In genomic region chr3:45145223-45145622, GRCh38 we compare ENCODE assay signal across 8 cellular contexts. TPM values are rescaled to one million over a fixed set of nuclear protein-coding genes. Genes with fewer than 3 reads are reported as not detected.
DNase-seq lines count a peak whose midpoint lies in the region; ATAC-seq lines count a peak whose summit lies in the region.

No MANE protein-coding gene starts in this region.

- H3K4me3 Mint-ChIP-seq in activated T-helper 1 cell treated with anti-CD3 and anti-CD28 coated beads, Interleukin-12 subunit alpha, Interleukin-12 subunit beta, Interleukin-2, Interleukin-4 antibody, amounts not matched to agents 30 ng/mL and 10 ng/mL and 1 ng/mL, durations not matched to agents 14 hours and 24 hours and 36 hours, result peak overlapping the region; percentile 51
- peak overlapping the region; percentile 63 for H3K4me3 Mint-ChIP-seq in stimulated activated effector memory CD8-positive, alpha-beta T cell treated with anti-CD3 and anti-CD28 coated beads, Interleukin-12 subunit alpha, Interleukin-12 subunit beta, amount 100 ng/mL, for 72 hours

- H3K4me1 ChIP-seq in iPS-15b (ENCODE audit: control insufficient read depth, insufficient read depth, low read length), result no peaks in the 10 kb centered on the region

- H3K27me3 ChIP-seq in iPS-15b (ENCODE audit: control insufficient read depth, insufficient read depth, low read length), result peaks cover 43% of the 10 kb centered on the region

- H3K36me3 Mint-ChIP-seq in activated T-helper 1 cell treated with anti-CD3 and anti-CD28 coated beads, Interleukin-12 subunit alpha, Interleukin-12 subunit beta, Interleukin-2, Interleukin-4 antibody, amounts not matched to agents 30 ng/mL and 10 ng/mL and 1 ng/mL, durations not matched to agents 14 hours and 24 hours and 36 hours (ENCODE audit: low read depth), result no peaks in the 10 kb centered on the region
- no peaks in the 10 kb centered on the region for H3K36me3 Mint-ChIP-seq in stimulated activated effector memory CD8-positive, alpha-beta T cell treated with anti-CD3 and anti-CD28 coated beads, Interleukin-12 subunit alpha, Interleukin-12 subunit beta, amount 100 ng/mL, for 72 hours

- peaks cover 74% of the 10 kb centered on the region for H3K27me3 Mint-ChIP-seq in activated T-helper 1 cell treated with anti-CD3 and anti-CD28 coated beads, Interleukin-12 subunit alpha, Interleukin-12 subunit beta, Interleukin-2, Interleukin-4 antibody, amounts not matched to agents 30 ng/mL and 10 ng/mL and 1 ng/mL, durations not matched to agents 14 hours and 24 hours and 36 hours (ENCODE audit: insufficient read depth)

- DNase-seq in NCI-H1417 (lab: John Stamatoyannopoulos, UW) (peak in 2 of 3 experiments; percentile 28 to 30), NCI-H1417 treated with DMSO at 0.1 percent for 48 hours (lab: John Stamatoyannopoulos, UW) (no peak), middle frontal gyrus (ENCODE audit: extremely low spot score, low spot score) (no peak), mucosa of gallbladder (ENCODE audit: low spot score) (no peak), Kasumi-1 (lab: John Stamatoyannopoulos, UW) (no peak)
- DNase-seq in activated T-helper 1 cell treated with anti-CD3 and anti-CD28 coated beads, Interleukin-12 subunit alpha, Interleukin-12 subunit beta, Interleukin-2, Interleukin-4 antibody, amounts not matched to agents 30 ng/mL and 10 ng/mL and 1 ng/mL, durations not matched to agents 14 hours and 24 hours and 36 hours (ENCODE audit: low spot score), result no peak
- DNase-seq in stimulated activated effector memory CD8-positive, alpha-beta T cell treated with anti-CD3 and anti-CD28 coated beads, Interleukin-12 subunit alpha, Interleukin-12 subunit beta, amount 100 ng/mL, for 72 hours (ENCODE audit: low spot score in 2 of 2), result no peak

- H3K36me3 ChIP-seq in iPS-15b (ENCODE audit: control insufficient read depth, insufficient read depth, low read length), result no peaks in the 10 kb centered on the region

- no peak for ATAC-seq in stimulated activated effector memory CD8-positive, alpha-beta T cell treated with anti-CD3 and anti-CD28 coated beads, Interleukin-12 subunit alpha, Interleukin-12 subunit beta, amount 100 ng/mL, for 72 hours

- peak overlapping the region; percentile 62 for H3K4me3 ChIP-seq in iPS-15b (ENCODE audit: low read depth, low read length)

- peaks cover 5% of the 10 kb centered on the region for H3K9me3 Mint-ChIP-seq in activated T-helper 1 cell treated with anti-CD3 and anti-CD28 coated beads, Interleukin-12 subunit alpha, Interleukin-12 subunit beta, Interleukin-2, Interleukin-4 antibody, amounts not matched to agents 30 ng/mL and 10 ng/mL and 1 ng/mL, durations not matched to agents 14 hours and 24 hours and 36 hours
- peaks cover 3% of the 10 kb centered on the region for H3K9me3 Mint-ChIP-seq in stimulated activated effector memory CD8-positive, alpha-beta T cell treated with anti-CD3 and anti-CD28 coated beads, Interleukin-12 subunit alpha, Interleukin-12 subunit beta, amount 100 ng/mL, for 72 hours

- intact Hi-C loops in activated T-helper 1 cell treated with anti-CD3 and anti-CD28 coated beads, Interleukin-12 subunit alpha, Interleukin-12 subunit beta, Interleukin-2, Interleukin-4 antibody, amounts not matched to agents 30 ng/mL and 10 ng/mL and 1 ng/mL, durations not matched to agents 14 hours and 24 hours and 36 hours (cut with micrococcal nuclease), result loop anchor here (2.0 kb wide), 1 partner anchor 22 kb away; no protein-coding TSS in a partner anchor

- H3K27ac Mint-ChIP-seq in activated T-helper 1 cell treated with anti-CD3 and anti-CD28 coated beads, Interleukin-12 subunit alpha, Interleukin-12 subunit beta, Interleukin-2, Interleukin-4 antibody, amounts not matched to agents 30 ng/mL and 10 ng/mL and 1 ng/mL, durations not matched to agents 14 hours and 24 hours and 36 hours, result no peak overlapping the region
- H3K27ac Mint-ChIP-seq in stimulated activated effector memory CD8-positive, alpha-beta T cell treated with anti-CD3 and anti-CD28 coated beads, Interleukin-12 subunit alpha, Interleukin-12 subunit beta, amount 100 ng/mL, for 72 hours, result no peak overlapping the region

- H3K9me3 ChIP-seq in iPS-15b (ENCODE audit: control insufficient read depth, insufficient read depth, low read length), result no peaks in the 10 kb centered on the region

- peak overlapping the region; percentile 74 for H3K9ac ChIP-seq in iPS-15b (ENCODE audit: low read depth, low read length)

- H3K4me1 Mint-ChIP-seq in activated T-helper 1 cell treated with anti-CD3 and anti-CD28 coated beads, Interleukin-12 subunit alpha, Interleukin-12 subunit beta, Interleukin-2, Interleukin-4 antibody, amounts not matched to agents 30 ng/mL and 10 ng/mL and 1 ng/mL, durations not matched to agents 14 hours and 24 hours and 36 hours (ENCODE audit: low read depth), result peaks cover 5% of the 10 kb centered on the region
- H3K4me1 Mint-ChIP-seq in stimulated activated effector memory CD8-positive, alpha-beta T cell treated with anti-CD3 and anti-CD28 coated beads, Interleukin-12 subunit alpha, Interleukin-12 subunit beta, amount 100 ng/mL, for 72 hours, result peaks cover 17% of the 10 kb centered on the region

RNA-seq across cellular contexts. Expression of gene CDCP1, which starts 1.0 kb away (rescaled TPM):
- total RNA-seq in activated T-helper 1 cell treated with anti-CD3 and anti-CD28 coated beads, Interleukin-12 subunit alpha, Interleukin-12 subunit beta, Interleukin-2, Interleukin-4 antibody, amounts not matched to agents 30 ng/mL and 10 ng/mL and 1 ng/mL, durations not matched to agents 14 hours and 24 hours and 36 hours, result 0.98 and 1.2 TPM in 2 replicates
- total RNA-seq in mucosa of gallbladder, result 42.4 TPM

Comparison
In these comparisons a context has a peak if more than half of its experiments do, and no peak if none do; other contexts are left out.
1. DNase-seq: peak in NCI-H1417 (2 of 3); none in NCI-H1417 treated with DMSO at 0.1 percent for 48 hours (single experiment), activated T-helper 1 cell treated with anti-CD3 and anti-CD28 coated beads, Interleukin-12 subunit alpha, Interleukin-12 subunit beta, Interleukin-2, Interleukin-4 antibody, amounts not matched to agents 30 ng/mL and 10 ng/mL and 1 ng/mL, durations not matched to agents 14 hours and 24 hours and 36 hours (single experiment), stimulated activated effector memory CD8-positive, alpha-beta T cell treated with anti-CD3 and anti-CD28 coated beads, Interleukin-12 subunit alpha, Interleukin-12 subunit beta, amount 100 ng/mL, for 72 hours (0 of 2), middle frontal gyrus (single experiment), mucosa of gallbladder (single experiment) and Kasumi-1 (0 of 2).
2. RNA of gene CDCP1, which starts 1.0 kb away (total RNA-seq): 42.4 TPM in mucosa of gallbladder (single experiment); 0.98 to 1.2 TPM in activated T-helper 1 cell treated with anti-CD3 and anti-CD28 coated beads, Interleukin-12 subunit alpha, Interleukin-12 subunit beta, Interleukin-2, Interleukin-4 antibody, amounts not matched to agents 30 ng/mL and 10 ng/mL and 1 ng/mL, durations not matched to agents 14 hours and 24 hours and 36 hours; every median in the first group is over 10 times any median in the second.